8 cellular contexts compared by ENCODE assay signal in the genomic region with DNA sequence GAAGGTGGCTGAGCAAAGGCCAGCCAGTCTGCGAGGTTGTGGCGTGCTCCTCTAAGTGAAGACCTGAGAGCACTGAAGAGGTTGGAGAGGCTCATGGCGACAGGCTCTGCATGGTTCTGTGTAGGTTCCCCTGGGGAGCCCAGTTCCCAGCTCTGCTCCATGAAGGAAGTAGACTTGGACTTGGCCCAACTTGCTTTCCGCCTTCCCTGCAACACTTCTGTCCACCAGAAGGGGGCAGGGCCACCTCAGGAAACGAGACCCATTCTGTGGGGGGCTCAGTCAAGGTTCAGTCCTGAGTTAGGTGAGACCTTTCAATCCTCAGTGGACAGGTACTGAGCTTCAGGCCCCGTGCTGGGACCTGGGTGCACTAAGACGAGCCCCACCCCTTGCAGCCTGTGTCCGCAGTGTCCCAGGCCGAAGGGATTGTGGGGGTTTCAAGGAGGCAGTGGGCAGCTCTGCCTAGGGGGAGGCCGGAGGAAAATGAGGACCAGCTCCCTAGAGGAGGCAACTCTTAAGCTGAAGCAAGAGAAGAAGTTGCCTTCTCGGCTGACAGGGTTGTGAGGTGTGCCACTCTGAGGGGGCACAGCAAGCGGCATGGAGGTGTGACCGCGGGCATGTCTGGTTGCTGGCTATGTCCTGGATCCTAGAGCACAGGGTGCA. TPM values are rescaled to one million over a fixed set of nuclear protein-coding genes. Genes with fewer than 3 reads are reported as not detected.
DNase-seq lines count a peak whose midpoint lies in the region; ATAC-seq, FAIRE-seq and TF ChIP-seq lines count a peak whose summit lies in the region.

No MANE protein-coding gene starts in this region.

- DNase-seq in CD1c-positive myeloid dendritic cell (ENCODE audit: extremely low spot score): peak; percentile 45
- DNase-seq in GM19240 (ENCODE audit: insufficient read length, low spot score): peak; percentile 28
- peak; percentile 9 for DNase-seq in RCC 7860 (ENCODE audit: low spot score)
- DNase-seq in mammary epithelial cell: peak; percentile 17
- no peak for DNase-seq in keratinocyte (ENCODE audit: low read depth, low spot score)
- DNase-seq in stimulated activated CD4-positive, alpha-beta T cell treated with anti-CD3 and anti-CD28 coated beads, Interleukin-4, amount 100 ng/mL, for 24 hours: peak; percentile 24

- FAIRE-seq in RCC 7860 (lab: Jason Lieb, UNC) (no peak), keratinocyte (lab: Jason Lieb, UNC) (peak; percentile 71)

- WGBS in mammary epithelial cell (ENCODE audit: low coverage, missing lambda C conversion rate): 54% methylated on average over 10 of the region's 14 CpGs

- H3K4me3 ChIP-seq in mammary epithelial cell (replicated peaks in 1 of 3; ENCODE audit: insufficient read depth in 1 of 3, low read depth in 2 of 3, low read length in 3 of 3) (no peak overlapping the region), keratinocyte (ENCODE audit: control insufficient read depth in 2 of 3, extremely low read depth in 1 of 3, insufficient read depth in 2 of 3, low read depth in 1 of 3, low read length in 3 of 3) (no peak overlapping the region)

- no peaks in the 10 kb centered on the region for H4K20me1 ChIP-seq in mammary epithelial cell (ENCODE audit: insufficient read depth, low read length)
- no peaks in the 10 kb centered on the region for H4K20me1 ChIP-seq in keratinocyte (ENCODE audit: control insufficient read depth, extremely low read depth, insufficient read depth, low read length)

- no peaks in the 10 kb centered on the region for H3K27me3 ChIP-seq in mammary epithelial cell (ENCODE audit: insufficient read depth, low read length)
- H3K27me3 ChIP-seq in keratinocyte (ENCODE audit: control insufficient read depth, extremely low read depth, insufficient read depth, low read length): peaks cover 4% of the 10 kb centered on the region

- CTCF ChIA-PET in mammary epithelial cell (lab: Charles Lee; ENCODE audit: low non-redundant PET): interaction anchor here (0.6 to 0.7 kb wide), 4 partner anchors 315 to 448 kb away, joined by 3 to 6 read pairs (median 4); no protein-coding TSS in a partner anchor

- H3K79me2 ChIP-seq in mammary epithelial cell (ENCODE audit: insufficient read depth, low read length) (no peaks in the 10 kb centered on the region), keratinocyte (ENCODE audit: control insufficient read depth, insufficient read depth, low read length) (no peaks in the 10 kb centered on the region)

- dilution Hi-C loops in mammary epithelial cell (cut with HindIII; ENCODE audit: low sequenced_read_pairs) (loop anchor here (5.0 to 10.0 kb wide), 2 partner anchors 359 to 379 kb away; no protein-coding TSS in a partner anchor), keratinocyte (cut with MboI; ENCODE audit: extremely low pct_ligation_motif_present, low sequenced_read_pairs) (no loop called here)

- H3K9ac ChIP-seq in mammary epithelial cell (ENCODE audit: insufficient read depth, low read length): no peak overlapping the region
- no peak overlapping the region for H3K9ac ChIP-seq in keratinocyte (ENCODE audit: control insufficient read depth, extremely low read depth, insufficient read depth, low read length)

- no peak overlapping the region for H3K27ac ChIP-seq in mammary epithelial cell (ENCODE audit: insufficient read depth, low read depth, low read length)
- no peak overlapping the region for H3K27ac ChIP-seq in keratinocyte (ENCODE audit: control insufficient read depth, insufficient read depth, low read length)

- peak; percentile 81 to 92 for TF ChIP-seq CTCF in mammary epithelial cell (conservative IDR thresholded peaks at IDR 0.05 in 1 of 2, IDR thresholded peaks at IDR 0.05 in 1 of 2; ENCODE audit: extremely low read depth in 1 of 2, insufficient read depth in 1 of 2, low read depth in 1 of 2, low read length in 2 of 2)
- TF ChIP-seq CTCF in keratinocyte (optimal IDR thresholded peaks at IDR 0.05 in 1 of 3, IDR thresholded peaks at IDR 0.05 in 1 of 3, conservative IDR thresholded peaks at IDR 0.05 in 1 of 3; ENCODE audit: extremely low read depth in 1 of 3, insufficient read depth in 2 of 3, low read length in 3 of 3): peak; percentile 90 to 96 (median 94)

- ATAC-seq in GM18502 (IDR thresholded peaks at IDR 0.05; ENCODE audit: poor library complexity, unreplicated experiment): no peak
- ATAC-seq in HG03460 (IDR thresholded peaks at IDR 0.05; ENCODE audit: unreplicated experiment): no peak

- no peaks in the 10 kb centered on the region for H3K36me3 ChIP-seq in mammary epithelial cell (ENCODE audit: insufficient read depth, low read length)
- H3K36me3 ChIP-seq in keratinocyte (ENCODE audit: control insufficient read depth in 2 of 2, extremely low read depth in 1 of 2, insufficient read depth in 2 of 2, low read length in 2 of 2): no peaks in the 10 kb centered on the region

- in situ Hi-C loops in mammary epithelial cell (cut with MboI; ENCODE audit: low sequenced_read_pairs in 2 of 2): no loop called here

- no peaks in the 10 kb centered on the region for H3K4me1 ChIP-seq in mammary epithelial cell (ENCODE audit: insufficient read depth, low read length)
- peaks cover 4% of the 10 kb centered on the region for H3K4me1 ChIP-seq in keratinocyte (ENCODE audit: control insufficient read depth, extremely low read depth, insufficient read depth, low read length)

- no peak overlapping the region for H3K4me2 ChIP-seq in mammary epithelial cell (ENCODE audit: insufficient read depth, low read depth, low read length)
- no peak overlapping the region for H3K4me2 ChIP-seq in keratinocyte (ENCODE audit: control insufficient read depth, extremely low read depth, insufficient read depth, low read depth, low read length)

- BruUV-seq in mammary epithelial cell (replicated peaks; lab: Mats Ljungman, UMichigan): no TSS peak

- H2AFZ ChIP-seq in mammary epithelial cell (ENCODE audit: low read depth, low read length) (no peak overlapping the region), keratinocyte (ENCODE audit: control insufficient read depth, low read length) (no peak overlapping the region)

- no peaks in the 10 kb centered on the region for H3K9me1 ChIP-seq in keratinocyte (ENCODE audit: control insufficient read depth, extremely low read depth, insufficient read depth, low read length)

- H3K9me3 ChIP-seq in mammary epithelial cell (replicated peaks; ENCODE audit: insufficient read depth, low read length) (no peaks in the 10 kb centered on the region), keratinocyte (ENCODE audit: control insufficient read depth, low read depth, low read length) (no peaks in the 10 kb centered on the region)

- intact Hi-C loops in mammary epithelial cell (cut with micrococcal nuclease): loop anchor here (1.0 kb wide), 2 partner anchors 306 to 382 kb away; no protein-coding TSS in a partner anchor

RNA-seq across cellular contexts. Expression of gene PCBD1, which starts 15.0 kb away (rescaled TPM):
- total RNA-seq in mammary epithelial cell: 10 to 100 TPM; 16.5 to 34.4 TPM
- 35.9 TPM for polyA plus RNA-seq in mammary epithelial cell
- polyA minus RNA-seq in mammary epithelial cell: 17.8 TPM
- 41.5 to 59.3 TPM (median 43.5 TPM) in 3 replicates for polyA plus RNA-seq in keratinocyte
- polyA plus RNA-seq in keratinocyte (2011; ENCODE audit: low read depth): 5.8 TPM
- 74.4 and 77.2 TPM in 2 replicates for polyA plus RNA-seq in keratinocyte (2011; cell fraction: cytosol; rRNA removed)
- 21.5 and 22.9 TPM in 2 replicates for polyA plus RNA-seq in keratinocyte (2011; cell fraction: nucleus; rRNA removed)
- polyA plus RNA-seq in keratinocyte (2012; ENCODE audit: low replicate concordance): 55.1 and 58.5 TPM in 2 replicates
- polyA minus RNA-seq in keratinocyte: 21.5 to 29.7 TPM (median 28.0 TPM) in 3 replicates
- 37.0 TPM for polyA minus RNA-seq in keratinocyte (2011; cell fraction: cytosol; rRNA and poly(A)+ RNA removed)
- polyA minus RNA-seq in keratinocyte (2011; cell fraction: nucleus; rRNA and poly(A)+ RNA removed): 4.3 and 11.2 TPM in 2 replicates
